In genomic region chr14:21455912-21456667, GRCh38 we compare ENCODE assay signal across 8 cellular contexts. TPM values are rescaled to one million over a fixed set of nuclear protein-coding genes. Genes with fewer than 3 reads are reported as not detected.
DNase-seq lines count a peak whose midpoint lies in the region; ATAC-seq and TF ChIP-seq lines count a peak whose summit lies in the region.

CHD8 (minus strand) TSS chr14:21456123; CDS start chr14:21431643, 24,480 bp downstream.

- H3K27me3 ChIP-seq in kidney epithelial cell (ENCODE audit: control insufficient read depth, insufficient read depth, low read length): no peaks in the 10 kb centered on the region

- peak within 1 kb of the TSS; percentile 94 for H3K4me3 ChIP-seq in choroid plexus epithelial cell (ENCODE audit: low read depth, low read length)
- H3K4me3 ChIP-seq in kidney epithelial cell (ENCODE audit: low read depth, low read length): peak within 1 kb of the TSS; percentile 84

- peak; percentile 65 for TF ChIP-seq CTCF in choroid plexus epithelial cell (conservative IDR thresholded peaks at IDR 0.05; ENCODE audit: low read depth, low read length)
- peak; percentile 66 for TF ChIP-seq CTCF in kidney epithelial cell (IDR thresholded peaks at IDR 0.05; ENCODE audit: insufficient read depth, low read length, poor library complexity, severe bottlenecking)

- H3K36me3 ChIP-seq in kidney epithelial cell (ENCODE audit: control insufficient read depth, insufficient read depth, low read length): no peaks in the 10 kb centered on the region

- ATAC-seq in GM19043 (IDR thresholded peaks at IDR 0.05; ENCODE audit: low read depth, unreplicated experiment): peak; percentile 98
- peak; percentile 98 for ATAC-seq in HG03432 (IDR thresholded peaks at IDR 0.05; ENCODE audit: unreplicated experiment)

- DNase-seq in AML-193 (lab: John Stamatoyannopoulos, UW): peak; percentile 98 to 99
- peak; percentile 99 for DNase-seq in NCI-H510A (lab: John Stamatoyannopoulos, UW)
- DNase-seq in activated CD4-positive, alpha-beta T cell treated with anti-CD3 and anti-CD28 coated beads for 24 hours (ENCODE audit: low read depth in 2 of 2): peak; percentile 98
- peak; percentile 100 for DNase-seq in choroid plexus epithelial cell (ENCODE audit: low read depth)
- peak; percentile 98 for DNase-seq in kidney epithelial cell (ENCODE audit: low read depth)
- peak; percentile 94 to 99 for DNase-seq in stimulated activated CD4-positive, alpha-beta T cell treated with anti-CD3 and anti-CD28 coated beads, Interleukin-1b, Interleukin-23, amount 100 ng/mL, for 1 hour (ENCODE audit: low read depth in 2 of 2)

RNA-seq across cellular contexts. Expression of gene CHD8, which starts in this region (rescaled TPM):
- total RNA-seq in kidney epithelial cell: 60.6 and 88.7 TPM in 2 replicates

Comparison
In these comparisons a context has a peak if more than half of its experiments do, and no peak if none do; other contexts are left out.
1. Peak in every context shown above with its lines: DNase-seq, ATAC-seq and H3K4me3 ChIP-seq.